ENCODE assay signal across 1 cellular context in the genomic region with DNA sequence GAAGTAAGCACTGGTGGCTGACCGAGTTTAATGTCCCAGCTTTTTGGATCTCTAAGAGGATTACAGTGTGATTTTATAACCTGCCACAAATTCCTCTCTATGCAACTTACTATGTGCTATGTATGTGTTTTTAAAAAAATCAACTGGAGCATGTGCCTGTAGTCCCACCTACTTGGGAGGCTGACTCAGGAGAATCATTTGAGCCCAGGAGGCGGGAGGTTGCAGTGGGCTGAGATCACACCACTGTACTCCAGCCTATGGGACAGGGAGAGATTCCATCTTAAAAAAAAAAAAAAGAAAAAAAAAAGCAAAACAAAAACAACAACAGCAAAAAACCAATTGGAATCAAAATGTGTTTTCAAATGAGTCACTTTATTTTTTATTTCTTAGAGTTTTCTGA.
TF ChIP-seq lines count a peak whose summit lies in the region.

No MANE protein-coding gene starts in this region.

TF ChIP-seq in HepG2, 621 proteins besides CTCF, POLR2A, EP300 and RAD21:
- TF ChIP-seq, protein P1, sequence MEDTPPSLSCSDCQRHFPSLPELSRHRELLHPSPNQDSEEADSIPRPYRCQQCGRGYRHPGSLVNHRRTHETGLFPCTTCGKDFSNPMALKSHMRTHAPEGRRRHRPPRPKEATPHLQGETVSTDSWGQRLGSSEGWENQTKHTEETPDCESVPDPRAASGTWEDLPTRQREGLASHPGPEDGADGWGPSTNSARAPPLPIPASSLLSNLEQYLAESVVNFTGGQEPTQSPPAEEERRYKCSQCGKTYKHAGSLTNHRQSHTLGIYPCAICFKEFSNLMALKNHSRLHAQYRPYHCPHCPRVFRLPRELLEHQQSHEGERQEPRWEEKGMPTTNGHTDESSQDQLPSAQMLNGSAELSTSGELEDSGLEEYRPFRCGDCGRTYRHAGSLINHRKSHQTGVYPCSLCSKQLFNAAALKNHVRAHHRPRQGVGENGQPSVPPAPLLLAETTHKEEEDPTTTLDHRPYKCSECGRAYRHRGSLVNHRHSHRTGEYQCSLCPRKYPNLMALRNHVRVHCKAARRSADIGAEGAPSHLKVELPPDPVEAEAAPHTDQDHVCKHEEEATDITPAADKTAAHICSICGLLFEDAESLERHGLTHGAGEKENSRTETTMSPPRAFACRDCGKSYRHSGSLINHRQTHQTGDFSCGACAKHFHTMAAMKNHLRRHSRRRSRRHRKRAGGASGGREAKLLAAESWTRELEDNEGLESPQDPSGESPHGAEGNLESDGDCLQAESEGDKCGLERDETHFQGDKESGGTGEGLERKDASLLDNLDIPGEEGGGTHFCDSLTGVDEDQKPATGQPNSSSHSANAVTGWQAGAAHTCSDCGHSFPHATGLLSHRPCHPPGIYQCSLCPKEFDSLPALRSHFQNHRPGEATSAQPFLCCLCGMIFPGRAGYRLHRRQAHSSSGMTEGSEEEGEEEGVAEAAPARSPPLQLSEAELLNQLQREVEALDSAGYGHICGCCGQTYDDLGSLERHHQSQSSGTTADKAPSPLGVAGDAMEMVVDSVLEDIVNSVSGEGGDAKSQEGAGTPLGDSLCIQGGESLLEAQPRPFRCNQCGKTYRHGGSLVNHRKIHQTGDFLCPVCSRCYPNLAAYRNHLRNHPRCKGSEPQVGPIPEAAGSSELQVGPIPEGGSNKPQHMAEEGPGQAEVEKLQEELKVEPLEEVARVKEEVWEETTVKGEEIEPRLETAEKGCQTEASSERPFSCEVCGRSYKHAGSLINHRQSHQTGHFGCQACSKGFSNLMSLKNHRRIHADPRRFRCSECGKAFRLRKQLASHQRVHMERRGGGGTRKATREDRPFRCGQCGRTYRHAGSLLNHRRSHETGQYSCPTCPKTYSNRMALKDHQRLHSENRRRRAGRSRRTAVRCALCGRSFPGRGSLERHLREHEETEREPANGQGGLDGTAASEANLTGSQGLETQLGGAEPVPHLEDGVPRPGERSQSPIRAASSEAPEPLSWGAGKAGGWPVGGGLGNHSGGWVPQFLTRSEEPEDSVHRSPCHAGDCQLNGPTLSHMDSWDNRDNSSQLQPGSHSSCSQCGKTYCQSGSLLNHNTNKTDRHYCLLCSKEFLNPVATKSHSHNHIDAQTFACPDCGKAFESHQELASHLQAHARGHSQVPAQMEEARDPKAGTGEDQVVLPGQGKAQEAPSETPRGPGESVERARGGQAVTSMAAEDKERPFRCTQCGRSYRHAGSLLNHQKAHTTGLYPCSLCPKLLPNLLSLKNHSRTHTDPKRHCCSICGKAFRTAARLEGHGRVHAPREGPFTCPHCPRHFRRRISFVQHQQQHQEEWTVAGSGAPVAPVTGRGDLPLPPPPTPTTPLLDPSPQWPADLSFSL (CRISPR knock-in tag; IDR thresholded peaks at IDR 0.05): no peak
- TF ChIP-seq PITX1 (CRISPR knock-in tag; IDR thresholded peaks at IDR 0.05) (no peak), SSRP1 (CRISPR knock-in tag; IDR thresholded peaks at IDR 0.05) (no peak), TSC22D2 (CRISPR knock-in tag; IDR thresholded peaks at IDR 0.05; ENCODE audit: borderline replicate concordance) (no peak), SIN3A (IDR thresholded peaks at IDR 0.05; ENCODE audit: borderline replicate concordance, low read depth, low read length) (no peak), ZNF614 (CRISPR knock-in tag; IDR thresholded peaks at IDR 0.05; ENCODE audit: borderline replicate concordance) (no peak), SMAD1 (CRISPR knock-in tag; IDR thresholded peaks at IDR 0.05; ENCODE audit: borderline replicate concordance, low read depth) (no peak), RFXANK (CRISPR knock-in tag; IDR thresholded peaks at IDR 0.05) (no peak), CHD4 (IDR thresholded peaks at IDR 0.05; ENCODE audit: borderline replicate concordance, low read length) (no peak), ZNF20 (CRISPR knock-in tag; IDR thresholded peaks at IDR 0.05) (no peak), HOXD1 (CRISPR knock-in tag; IDR thresholded peaks at IDR 0.05) (no peak), GLI4 (CRISPR knock-in tag; IDR thresholded peaks at IDR 0.05; ENCODE audit: borderline replicate concordance) (no peak), DPF2 (CRISPR knock-in tag; IDR thresholded peaks at IDR 0.05; ENCODE audit: borderline replicate concordance, low read depth) (no peak), ATF7 (IDR thresholded peaks at IDR 0.05) (no peak), ATF7 (CRISPR knock-in tag; IDR thresholded peaks at IDR 0.05) (no peak), ZBTB7B (CRISPR knock-in tag; IDR thresholded peaks at IDR 0.05) (no peak), TCF12 (IDR thresholded peaks at IDR 0.05) (no peak), TCF12 (CRISPR knock-in tag; IDR thresholded peaks at IDR 0.05) (no peak), ATAD3A (CRISPR knock-in tag; IDR thresholded peaks at IDR 0.05) (no peak)
- TF ChIP-seq, protein P2, sequence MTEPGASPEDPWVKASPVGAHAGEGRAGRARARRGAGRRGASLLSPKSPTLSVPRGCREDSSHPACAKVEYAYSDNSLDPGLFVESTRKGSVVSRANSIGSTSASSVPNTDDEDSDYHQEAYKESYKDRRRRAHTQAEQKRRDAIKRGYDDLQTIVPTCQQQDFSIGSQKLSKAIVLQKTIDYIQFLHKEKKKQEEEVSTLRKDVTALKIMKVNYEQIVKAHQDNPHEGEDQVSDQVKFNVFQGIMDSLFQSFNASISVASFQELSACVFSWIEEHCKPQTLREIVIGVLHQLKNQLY (CRISPR knock-in tag; IDR thresholded peaks at IDR 0.05): no peak
- TF ChIP-seq, protein P3, sequence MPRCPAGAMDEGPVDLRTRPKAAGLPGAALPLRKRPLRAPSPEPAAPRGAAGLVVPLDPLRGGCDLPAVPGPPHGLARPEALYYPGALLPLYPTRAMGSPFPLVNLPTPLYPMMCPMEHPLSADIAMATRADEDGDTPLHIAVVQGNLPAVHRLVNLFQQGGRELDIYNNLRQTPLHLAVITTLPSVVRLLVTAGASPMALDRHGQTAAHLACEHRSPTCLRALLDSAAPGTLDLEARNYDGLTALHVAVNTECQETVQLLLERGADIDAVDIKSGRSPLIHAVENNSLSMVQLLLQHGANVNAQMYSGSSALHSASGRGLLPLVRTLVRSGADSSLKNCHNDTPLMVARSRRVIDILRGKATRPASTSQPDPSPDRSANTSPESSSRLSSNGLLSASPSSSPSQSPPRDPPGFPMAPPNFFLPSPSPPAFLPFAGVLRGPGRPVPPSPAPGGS (CRISPR knock-in tag; IDR thresholded peaks at IDR 0.05): no peak
- TF ChIP-seq, protein P4, sequence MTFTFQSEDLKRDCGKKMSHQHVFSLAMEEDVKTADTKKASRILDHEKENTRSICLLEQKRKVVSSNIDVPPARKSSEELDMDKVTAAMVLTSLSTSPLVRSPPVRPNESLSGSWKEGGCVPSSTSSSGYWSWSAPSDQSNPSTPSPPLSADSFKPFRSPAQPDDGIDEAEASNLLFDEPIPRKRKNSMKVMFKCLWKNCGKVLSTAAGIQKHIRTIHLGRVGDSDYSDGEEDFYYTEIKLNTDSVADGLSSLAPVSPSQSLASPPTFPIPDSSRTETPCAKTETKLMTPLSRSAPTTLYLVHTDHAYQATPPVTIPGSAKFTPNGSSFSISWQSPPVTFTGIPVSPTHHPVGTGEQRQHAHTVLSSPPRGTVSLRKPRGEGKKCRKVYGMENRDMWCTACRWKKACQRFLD (CRISPR knock-in tag; IDR thresholded peaks at IDR 0.05; ENCODE audit: borderline replicate concordance): no peak
